14 cellular contexts compared by ENCODE assay signal in genomic region chr7:132398253-132398913, GRCh38.
"Had no signal": no experiment of that assay in that cellular context is flagged by ENCODE, and none has a peak within 500 bp of the region (broad histone marks: within the 10 kb centered on the region; RNA-seq: fewer than 3 reads in every experiment).

No MANE protein-coding gene starts in this region.

- H3K27ac ChIP-seq: foreskin keratinocyte, left ventricle myocardium inferior had no signal

- H3K36me3 ChIP-seq: breast epithelium, left ventricle myocardium inferior had no signal

- H3K9me3 ChIP-seq: breast epithelium, left ventricle myocardium inferior had no signal

- DNase-seq: activated CD4-positive, alpha-beta T cell treated with anti-CD3 and anti-CD28 coated beads for 1 hour; activated CD4-positive, alpha-beta T cell treated with anti-CD3 and anti-CD28 coated beads, Interleukin-2, amount 50 U/mL, for 48 hours; activated CD8-positive, alpha-beta memory T cell treated with anti-CD3 and anti-CD28 coated beads, Interleukin-2, amount 10 ng/mL, durations not matched to agents 7 days and 5 days; activated gamma-delta T cell treated with Interleukin-2 at 50 U/mL for 16 hours; activated naive CD8-positive, alpha-beta T cell treated with anti-CD3 and anti-CD28 coated beads for 36 hours; activated T-cell treated with anti-CD3 and anti-CD28 coated beads, Interleukin-2, amount 50 U/mL, for 24 hours; foreskin keratinocyte; islet precursor cell; left ventricle myocardium inferior; small intestine; substantia nigra; T-helper 9 cell had no signal

- H3K4me3 ChIP-seq: breast epithelium, left ventricle myocardium inferior had no signal

- H3K4me1 ChIP-seq: foreskin keratinocyte had no signal

- ATAC-seq: activated CD8-positive, alpha-beta memory T cell treated with anti-CD3 and anti-CD28 coated beads, Interleukin-2, amount 10 ng/mL, durations not matched to agents 7 days and 5 days; foreskin keratinocyte; stimulated activated memory B cell treated with anti-CD40 and anti-IgM and Interleukin-4, amounts not matched to agents 10 μg/mL and 1 μg/mL and 100 μg/mL, for 72 hours had no signal
